In genomic region chr12:115408642-115409041, GRCh38 we compare ENCODE assay signal across 3 cellular contexts.
TF ChIP-seq lines count a peak whose summit lies in the region.

No MANE protein-coding gene starts in this region.

TF ChIP-seq in HEK293, 187 proteins besides CTCF, POLR2A, EP300 and RAD21:
- TF ChIP-seq, protein P1, sequence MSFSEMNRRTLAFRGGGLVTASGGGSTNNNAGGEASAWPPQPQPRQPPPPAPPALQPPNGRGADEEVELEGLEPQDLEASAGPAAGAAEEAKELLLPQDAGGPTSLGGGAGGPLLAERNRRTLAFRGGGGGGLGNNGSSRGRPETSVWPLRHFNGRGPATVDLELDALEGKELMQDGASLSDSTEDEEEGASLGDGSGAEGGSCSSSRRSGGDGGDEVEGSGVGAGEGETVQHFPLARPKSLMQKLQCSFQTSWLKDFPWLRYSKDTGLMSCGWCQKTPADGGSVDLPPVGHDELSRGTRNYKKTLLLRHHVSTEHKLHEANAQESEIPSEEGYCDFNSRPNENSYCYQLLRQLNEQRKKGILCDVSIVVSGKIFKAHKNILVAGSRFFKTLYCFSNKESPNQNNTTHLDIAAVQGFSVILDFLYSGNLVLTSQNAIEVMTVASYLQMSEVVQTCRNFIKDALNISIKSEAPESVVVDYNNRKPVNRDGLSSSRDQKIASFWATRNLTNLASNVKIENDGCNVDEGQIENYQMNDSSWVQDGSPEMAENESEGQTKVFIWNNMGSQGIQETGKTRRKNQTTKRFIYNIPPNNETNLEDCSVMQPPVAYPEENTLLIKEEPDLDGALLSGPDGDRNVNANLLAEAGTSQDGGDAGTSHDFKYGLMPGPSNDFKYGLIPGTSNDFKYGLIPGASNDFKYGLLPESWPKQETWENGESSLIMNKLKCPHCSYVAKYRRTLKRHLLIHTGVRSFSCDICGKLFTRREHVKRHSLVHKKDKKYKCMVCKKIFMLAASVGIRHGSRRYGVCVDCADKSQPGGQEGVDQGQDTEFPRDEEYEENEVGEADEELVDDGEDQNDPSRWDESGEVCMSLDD (tag by site-specific recombination; IDR thresholded peaks at IDR 0.05): no peak
- no peak for TF ChIP-seq ZBTB44 (tag by site-specific recombination; IDR thresholded peaks at IDR 0.05)
- no peak for TF ChIP-seq ZNF292 (tag by site-specific recombination; IDR thresholded peaks at IDR 0.05; ENCODE audit: borderline replicate concordance, low read depth)
- TF ChIP-seq ZFP41 (tag by site-specific recombination; IDR thresholded peaks at IDR 0.05; ENCODE audit: borderline replicate concordance): no peak
- peak; percentile 53 for TF ChIP-seq ZIC2 (tag by site-specific recombination; IDR thresholded peaks at IDR 0.05)
- no peak for TF ChIP-seq ZBTB48 (tag by site-specific recombination; IDR thresholded peaks at IDR 0.05)
- TF ChIP-seq ZNF624 (tag by site-specific recombination; IDR thresholded peaks at IDR 0.05): no peak
- TF ChIP-seq SP7 (tag by site-specific recombination; IDR thresholded peaks at IDR 0.05): no peak
- TF ChIP-seq ZNF571 (tag by site-specific recombination; IDR thresholded peaks at IDR 0.05): no peak
- TF ChIP-seq ZFP69B (tag by site-specific recombination; IDR thresholded peaks at IDR 0.05): no peak
- TF ChIP-seq, protein P2, sequence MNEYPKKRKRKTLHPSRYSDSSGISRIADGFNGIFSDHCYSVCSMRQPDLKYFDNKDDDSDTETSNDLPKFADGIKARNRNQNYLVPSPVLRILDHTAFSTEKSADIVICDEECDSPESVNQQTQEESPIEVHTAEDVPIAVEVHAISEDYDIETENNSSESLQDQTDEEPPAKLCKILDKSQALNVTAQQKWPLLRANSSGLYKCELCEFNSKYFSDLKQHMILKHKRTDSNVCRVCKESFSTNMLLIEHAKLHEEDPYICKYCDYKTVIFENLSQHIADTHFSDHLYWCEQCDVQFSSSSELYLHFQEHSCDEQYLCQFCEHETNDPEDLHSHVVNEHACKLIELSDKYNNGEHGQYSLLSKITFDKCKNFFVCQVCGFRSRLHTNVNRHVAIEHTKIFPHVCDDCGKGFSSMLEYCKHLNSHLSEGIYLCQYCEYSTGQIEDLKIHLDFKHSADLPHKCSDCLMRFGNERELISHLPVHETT (tag by site-specific recombination; IDR thresholded peaks at IDR 0.05): no peak
- TF ChIP-seq HOXC10 (CRISPR knock-in tag; IDR thresholded peaks at IDR 0.05): no peak
- TF ChIP-seq ZNF350 (tag by site-specific recombination; IDR thresholded peaks at IDR 0.05): peak; percentile 84; the same call in 1 of the 2 replicates

TF ChIP-seq in IMR-90, 13 proteins besides CTCF, POLR2A, EP300 and RAD21:
- TF ChIP-seq RFX5 (IDR thresholded peaks at IDR 0.05; ENCODE audit: low read depth, low read length): no peak

TF ChIP-seq in GM12891, 5 proteins besides CTCF, POLR2A, EP300 and RAD21:
- TF ChIP-seq POLR2AphosphoS5 (IDR thresholded peaks at IDR 0.05; ENCODE audit: low read depth, low read length): no peak
- TF ChIP-seq TAF1 (IDR thresholded peaks at IDR 0.05; ENCODE audit: low read depth, low read length): no peak
- no peak for TF ChIP-seq POU2F2 (IDR thresholded peaks at IDR 0.05; ENCODE audit: low read depth, low read length)
TF ChIP-seq in GM12891: peak in this region for 0.
